ENCODE assay signal across 23 cellular contexts in genomic region chr15:85716261-85716660, GRCh38.
DNase-seq lines count a peak whose midpoint lies in the region; ATAC-seq lines count a peak whose summit lies in the region.
"Had no signal": no experiment of that assay in that cellular context is flagged by ENCODE, and none has a peak within 500 bp of the region (broad histone marks: within the 10 kb centered on the region; RNA-seq: fewer than 3 reads in every experiment).

No MANE protein-coding gene starts in this region.

- peak overlapping the region; percentile 59 for H3K27ac Mint-ChIP-seq in activated CD8-positive, alpha-beta memory T cell treated with anti-CD3 and anti-CD28 coated beads, Interleukin-2, amount 10 ng/mL, durations not matched to agents 7 days and 5 days
- H3K27ac Mint-ChIP-seq in T-helper 17 cell: peak overlapping the region; percentile 61
- peak overlapping the region; percentile 80 for H3K27ac Mint-ChIP-seq in stimulated activated naive B cell treated with anti-CD40 and anti-IgM and Interleukin-4, amounts not matched to agents 10 μg/mL and 1 μg/mL and 100 μg/mL, for 72 hours

- H3K9me3 ChIP-seq in T-helper 17 cell (ENCODE audit: control insufficient read depth, low read length, poor library complexity, severe bottlenecking): no peaks in the 10 kb centered on the region
- H3K9me3 ChIP-seq: BLaER1 treated with 17β-estradiol and CSF1 and Interleukin-3, amounts not matched to agents 10 nM and 100 nM; HAP-1; left lung; SJSA1 had no signal

- no peak overlapping the region for H3K4me3 Mint-ChIP-seq in activated CD8-positive, alpha-beta memory T cell treated with anti-CD3 and anti-CD28 coated beads, Interleukin-2, amount 10 ng/mL, durations not matched to agents 7 days and 5 days
- H3K4me3 Mint-ChIP-seq in T-helper 17 cell: no peak overlapping the region
- H3K4me3 Mint-ChIP-seq in stimulated activated naive B cell treated with anti-CD40 and anti-IgM and Interleukin-4, amounts not matched to agents 10 μg/mL and 1 μg/mL and 100 μg/mL, for 72 hours: no peak overlapping the region

- H3K27me3 Mint-ChIP-seq in activated CD8-positive, alpha-beta memory T cell treated with anti-CD3 and anti-CD28 coated beads, Interleukin-2, amount 10 ng/mL, durations not matched to agents 7 days and 5 days: no peaks in the 10 kb centered on the region
- H3K27me3 Mint-ChIP-seq in T-helper 17 cell: no peaks in the 10 kb centered on the region
- H3K27me3 Mint-ChIP-seq in stimulated activated naive B cell treated with anti-CD40 and anti-IgM and Interleukin-4, amounts not matched to agents 10 μg/mL and 1 μg/mL and 100 μg/mL, for 72 hours: no peaks in the 10 kb centered on the region

- no peak for ATAC-seq in activated CD8-positive, alpha-beta memory T cell treated with anti-CD3 and anti-CD28 coated beads, Interleukin-2, amount 10 ng/mL, durations not matched to agents 7 days and 5 days
- ATAC-seq in T-helper 17 cell: no peak
- peak; percentile 81 for ATAC-seq in left ventricle myocardium superior
- ATAC-seq in stimulated activated naive B cell treated with anti-CD40 and anti-IgM and Interleukin-4, amounts not matched to agents 10 μg/mL and 1 μg/mL and 100 μg/mL, for 72 hours (replicated peaks): no peak
- no peak for ATAC-seq in HG03521 (IDR thresholded peaks at IDR 0.05; ENCODE audit: unreplicated experiment)
- ATAC-seq: K562, left lung had no signal

- CTCF ChIA-PET in activated CD8-positive, alpha-beta memory T cell treated with anti-CD3 and anti-CD28 coated beads, Interleukin-2, amount 10 ng/mL, durations not matched to agents 7 days and 5 days (lab: Charles Lee): no interaction called here

- peaks cover 29% of the 10 kb centered on the region for H3K4me1 Mint-ChIP-seq in activated CD8-positive, alpha-beta memory T cell treated with anti-CD3 and anti-CD28 coated beads, Interleukin-2, amount 10 ng/mL, durations not matched to agents 7 days and 5 days
- H3K4me1 Mint-ChIP-seq in T-helper 17 cell: peaks cover 22% of the 10 kb centered on the region
- H3K4me1 Mint-ChIP-seq in stimulated activated naive B cell treated with anti-CD40 and anti-IgM and Interleukin-4, amounts not matched to agents 10 μg/mL and 1 μg/mL and 100 μg/mL, for 72 hours: peaks cover 22 to 36% of the 10 kb centered on the region in 2 donors

- no peaks in the 10 kb centered on the region for H3K9me3 Mint-ChIP-seq in activated CD8-positive, alpha-beta memory T cell treated with anti-CD3 and anti-CD28 coated beads, Interleukin-2, amount 10 ng/mL, durations not matched to agents 7 days and 5 days (ENCODE audit: low read depth)
- no peaks in the 10 kb centered on the region for H3K9me3 Mint-ChIP-seq in stimulated activated naive B cell treated with anti-CD40 and anti-IgM and Interleukin-4, amounts not matched to agents 10 μg/mL and 1 μg/mL and 100 μg/mL, for 72 hours

- H3K36me3 Mint-ChIP-seq in activated CD8-positive, alpha-beta memory T cell treated with anti-CD3 and anti-CD28 coated beads, Interleukin-2, amount 10 ng/mL, durations not matched to agents 7 days and 5 days: peaks cover 81% of the 10 kb centered on the region
- peaks cover 22% of the 10 kb centered on the region for H3K36me3 Mint-ChIP-seq in T-helper 17 cell (ENCODE audit: low read depth)
- H3K36me3 Mint-ChIP-seq in stimulated activated naive B cell treated with anti-CD40 and anti-IgM and Interleukin-4, amounts not matched to agents 10 μg/mL and 1 μg/mL and 100 μg/mL, for 72 hours: peaks cover 55 to 71% of the 10 kb centered on the region in 2 donors

- no peak for DNase-seq in activated CD8-positive, alpha-beta memory T cell treated with anti-CD3 and anti-CD28 coated beads, Interleukin-2, amount 10 ng/mL, durations not matched to agents 7 days and 5 days
- DNase-seq in activated CD8-positive, alpha-beta memory T cell treated with anti-CD3 and anti-CD28 coated beads for 24 hours: no peak
- DNase-seq in T-helper 17 cell: no peak
- DNase-seq in left ventricle myocardium superior: no peak
- no peak for DNase-seq in stimulated activated naive B cell treated with anti-CD40 and anti-IgM and Interleukin-4, amounts not matched to agents 10 μg/mL and 1 μg/mL and 100 μg/mL, for 72 hours
- DNase-seq in HCEC 1CT: no peak
- no peak for DNase-seq in medulla oblongata (ENCODE audit: extremely low spot score)
- DNase-seq: DMS79; foreskin fibroblast; left lung; MV-4-11; NCI-H2029 treated with DMSO at 0.1 percent for 48 hours; NCI-H524; OCI-M1; posterior cingulate gyrus; stimulated activated CD4-positive, alpha-beta T cell treated with anti-CD3 and anti-CD28 coated beads, Interleukin-4, amount 100 ng/mL, for 4 hours; stimulated activated CD8-positive, alpha-beta memory T cell treated with anti-CD3 and anti-CD28 coated beads, Interleukin-4, amount 100 ng/mL, for 48 hours; T-helper 9 cell had no signal

- intact Hi-C loops in left ventricle myocardium superior (cut with micrococcal nuclease): no loop called here
